8 cellular contexts compared by ENCODE assay signal in genomic region chr3:47578119-47578630, GRCh38. TPM values are rescaled to one million over a fixed set of nuclear protein-coding genes. Genes with fewer than 3 reads are reported as not detected.
DNase-seq lines count a peak whose midpoint lies in the region; ATAC-seq, FAIRE-seq and TF ChIP-seq lines count a peak whose summit lies in the region.

No MANE protein-coding gene starts in this region.

- peaks cover 57% of the 10 kb centered on the region for H4K20me1 ChIP-seq in BLaER1

- H3K9ac ChIP-seq in BLaER1 = peak overlapping the region; percentile 50; the same call in 1 of the 2 replicates

- H3K9me3 ChIP-seq in BLaER1 = no peaks in the 10 kb centered on the region
- peaks cover 4% of the 10 kb centered on the region for H3K9me3 ChIP-seq in WERI-Rb-1 (ENCODE audit: severe bottlenecking)

- peak overlapping the region; percentile 100 for H3K4me2 ChIP-seq in BLaER1

- H3K27me3 ChIP-seq in BLaER1 (peaks cover 60% of the 10 kb centered on the region), WERI-Rb-1 (ENCODE audit: insufficient read depth, low read depth, severe bottlenecking) (no peaks in the 10 kb centered on the region), bronchial epithelial cell (ENCODE audit: control insufficient read depth, insufficient read depth, low read length) (peaks cover 17% of the 10 kb centered on the region)

- H3K36me3 ChIP-seq in BLaER1 (no peaks in the 10 kb centered on the region), WERI-Rb-1 (no peaks in the 10 kb centered on the region), bronchial epithelial cell (ENCODE audit: control insufficient read depth, insufficient read depth, low read length) (no peaks in the 10 kb centered on the region)

- DNase-seq in WERI-Rb-1 (peak; percentile 29), bronchial epithelial cell (ENCODE audit: low read depth) (no peak), left colon (peak; percentile 42 to 49)
- peak in 2 of 3 donors; percentile 9 to 21 for DNase-seq in stimulated activated CD4-positive, alpha-beta T cell treated with anti-CD3 and anti-CD28 coated beads, TNF-alpha, amount 100 ng/mL, for 1 hour (ENCODE audit: low read depth in 3 of 3, low spot score in 1 of 3)

- H3K4me3 ChIP-seq in BLaER1 (peak overlapping the region; percentile 77), WERI-Rb-1 (ENCODE audit: low read depth, low read length) (peak overlapping the region; percentile 59), bronchial epithelial cell (ENCODE audit: low read depth, low read length) (peak overlapping the region; percentile 45)

- H3K4me1 ChIP-seq in BLaER1 = peaks cover 13% of the 10 kb centered on the region

- TF ChIP-seq CTCF in WERI-Rb-1 (IDR thresholded peaks at IDR 0.05; ENCODE audit: low read depth, low read length) (no peak), bronchial epithelial cell (IDR thresholded peaks at IDR 0.05; ENCODE audit: insufficient read depth, low read length, severe bottlenecking) (no peak)

- no peak for FAIRE-seq in bronchial epithelial cell (lab: Jason Lieb, UNC)

- ATAC-seq in HG02642 (IDR thresholded peaks at IDR 0.05; ENCODE audit: poor library complexity, unreplicated experiment) (peak; percentile 48), left colon (peak; percentile 81), GM21367 (IDR thresholded peaks at IDR 0.05; ENCODE audit: unreplicated experiment) (no peak), GM18502 (IDR thresholded peaks at IDR 0.05; ENCODE audit: poor library complexity, unreplicated experiment) (no peak)

- no peak overlapping the region for H3K27ac ChIP-seq in BLaER1
- H3K27ac ChIP-seq in WERI-Rb-1 = no peak overlapping the region

- intact Hi-C loops in left colon (cut with DNase I, micrococcal nuclease) = no loop called here

RNA-seq across cellular contexts. Expression of gene CSPG5, which starts 0.5 kb away (rescaled TPM):
- 0.26 and 0.90 TPM in 2 replicates for total RNA-seq in bronchial epithelial cell
- total RNA-seq in left colon = under 1 TPM; 0.46 to 0.47 TPM

Comparison
In these comparisons a context has a peak if more than half of its experiments do, and no peak if none do; other contexts are left out.
1. ATAC-seq: peak in HG02642 (single experiment) and left colon (single experiment); none in GM21367 (single experiment) and GM18502 (single experiment).
2. Peak in every context shown above with its lines, with median percentiles within 50 percentile points of each other: H3K4me3 ChIP-seq.